In the genomic region with DNA sequence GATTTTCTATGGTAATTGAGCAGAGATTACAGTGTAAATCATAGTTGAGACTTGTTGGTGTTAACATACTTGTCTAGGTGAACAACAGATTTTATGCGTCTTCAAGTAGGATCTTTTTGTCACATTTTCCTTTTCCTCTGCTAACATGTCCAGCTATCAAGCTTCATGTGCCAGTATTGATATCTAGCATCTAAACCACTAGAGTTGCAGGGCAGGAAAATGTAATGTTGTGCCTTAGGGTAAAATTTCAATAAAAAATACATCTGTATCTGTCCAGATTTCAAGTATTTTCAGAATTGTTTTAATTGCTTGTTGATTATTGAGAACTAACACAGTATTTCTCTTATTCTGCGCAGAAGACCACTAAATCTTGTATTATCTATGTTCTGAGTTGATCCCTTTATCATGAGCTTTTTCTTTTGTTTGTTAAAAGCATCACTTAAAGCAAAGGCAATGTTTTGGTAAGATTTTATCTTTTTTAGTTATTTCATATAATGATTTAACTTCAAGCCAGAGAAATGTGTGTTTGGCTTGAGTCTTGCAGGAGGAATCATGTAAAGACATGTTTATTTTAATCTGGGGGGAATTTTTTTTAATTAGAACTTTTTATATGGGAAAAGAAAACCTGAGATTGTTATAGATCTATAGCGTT, we compare ENCODE assay signal across 33 cellular contexts. TPM values are rescaled to one million over a fixed set of nuclear protein-coding genes. Genes with fewer than 3 reads are reported as not detected.
"Had no signal": no experiment of that assay in that cellular context is flagged by ENCODE, and none has a peak within 500 bp of the region (broad histone marks: within the 10 kb centered on the region; RNA-seq: fewer than 3 reads in every experiment).

No MANE protein-coding gene starts in this region.

- H3K4me3 Mint-ChIP-seq: activated CD4-positive, alpha-beta memory T cell treated with anti-CD3 and anti-CD28 coated beads for 36 hours; activated CD4-positive, alpha-beta T cell treated with anti-CD3 and anti-CD28 coated beads for 36 hours; activated CD4-positive, alpha-beta T cell treated with anti-CD3 and anti-CD28 coated beads, Interleukin-2, amount 10 ng/mL, durations not matched to agents 24 days and 14 days; activated CD8-positive, alpha-beta memory T cell treated with anti-CD3 and anti-CD28 coated beads, Interleukin-2, amount 10 ng/mL, durations not matched to agents 7 days and 5 days; activated CD8-positive, alpha-beta T cell treated with anti-CD3 and anti-CD28 coated beads, Interleukin-2, amount 10 ng/mL, durations not matched to agents 7 days and 5 days; activated naive CD4-positive, alpha-beta T cell treated with anti-CD3 and anti-CD28 coated beads for 36 hours; activated naive CD4-positive, alpha-beta T cell treated with anti-CD3 and anti-CD28 coated beads, Interleukin-2, amount 50 U/mL, for 24 hours; activated naive CD8-positive, alpha-beta T cell treated with anti-CD3 and anti-CD28 coated beads for 36 hours; activated naive CD8-positive, alpha-beta T cell treated with anti-CD3 and anti-CD28 coated beads, Interleukin-2, amount 50 U/mL, for 24 hours; activated T-helper 1 cell treated with anti-CD3 and anti-CD28 coated beads, Interleukin-12 subunit alpha, Interleukin-12 subunit beta, Interleukin-2, Interleukin-4 antibody, amounts not matched to agents 30 ng/mL and 10 ng/mL and 1 ng/mL, durations not matched to agents 14 hours and 24 hours and 36 hours; effector memory CD8-positive, alpha-beta T cell had no signal

- H3K36me3 ChIP-seq: adrenal gland, ascending aorta, brain microvascular endothelial cell, esophagus muscularis mucosa, gastrocnemius medialis had no signal

- H3K27ac ChIP-seq: adrenal gland, ascending aorta, brain microvascular endothelial cell, esophagus muscularis mucosa, foreskin keratinocyte, gastrocnemius medialis had no signal

- FAIRE-seq: colon had no signal

- H3K4me3 ChIP-seq: adrenal gland, ascending aorta, esophagus muscularis mucosa, gastrocnemius medialis had no signal

- H3K36me3 Mint-ChIP-seq: activated CD4-positive, alpha-beta memory T cell treated with anti-CD3 and anti-CD28 coated beads for 36 hours; activated CD8-positive, alpha-beta memory T cell treated with anti-CD3 and anti-CD28 coated beads, Interleukin-2, amount 10 ng/mL, durations not matched to agents 7 days and 5 days; activated naive CD4-positive, alpha-beta T cell treated with anti-CD3 and anti-CD28 coated beads, Interleukin-2, amount 50 U/mL, for 24 hours; activated naive CD8-positive, alpha-beta T cell treated with anti-CD3 and anti-CD28 coated beads for 36 hours had no signal

- H3K27ac Mint-ChIP-seq: activated CD4-positive, alpha-beta memory T cell treated with anti-CD3 and anti-CD28 coated beads for 36 hours; activated CD4-positive, alpha-beta T cell treated with anti-CD3 and anti-CD28 coated beads for 36 hours; activated CD4-positive, alpha-beta T cell treated with anti-CD3 and anti-CD28 coated beads, Interleukin-2, amount 10 ng/mL, durations not matched to agents 24 days and 14 days; activated CD8-positive, alpha-beta memory T cell treated with anti-CD3 and anti-CD28 coated beads, Interleukin-2, amount 10 ng/mL, durations not matched to agents 7 days and 5 days; activated CD8-positive, alpha-beta T cell treated with anti-CD3 and anti-CD28 coated beads, Interleukin-2, amount 10 ng/mL, durations not matched to agents 7 days and 5 days; activated naive CD4-positive, alpha-beta T cell treated with anti-CD3 and anti-CD28 coated beads for 36 hours; activated naive CD4-positive, alpha-beta T cell treated with anti-CD3 and anti-CD28 coated beads, Interleukin-2, amount 50 U/mL, for 24 hours; activated naive CD8-positive, alpha-beta T cell treated with anti-CD3 and anti-CD28 coated beads for 36 hours; activated naive CD8-positive, alpha-beta T cell treated with anti-CD3 and anti-CD28 coated beads, Interleukin-2, amount 50 U/mL, for 24 hours; activated T-helper 1 cell treated with anti-CD3 and anti-CD28 coated beads, Interleukin-12 subunit alpha, Interleukin-12 subunit beta, Interleukin-2, Interleukin-4 antibody, amounts not matched to agents 30 ng/mL and 10 ng/mL and 1 ng/mL, durations not matched to agents 14 hours and 24 hours and 36 hours; activated T-helper 2 cell treated with anti-CD3 and anti-CD28 coated beads, Interferon-gamma antibody, Interleukin-2, Interleukin-4, amounts not matched to agents 10 μg/mL and 5 μg/mL and 100 μg/mL, durations not matched to agents 14 hours and 24 hours and 36 hours; effector memory CD8-positive, alpha-beta T cell had no signal

- H3K27me3 Mint-ChIP-seq: activated CD4-positive, alpha-beta T cell treated with anti-CD3 and anti-CD28 coated beads, Interleukin-2, amount 10 ng/mL, durations not matched to agents 24 days and 14 days; activated naive CD8-positive, alpha-beta T cell treated with anti-CD3 and anti-CD28 coated beads, Interleukin-2, amount 50 U/mL, for 24 hours had no signal

- H3K4me1 ChIP-seq: adrenal gland, ascending aorta, foreskin keratinocyte had no signal

- H3K4me1 Mint-ChIP-seq: activated CD4-positive, alpha-beta T cell treated with anti-CD3 and anti-CD28 coated beads for 36 hours; activated CD4-positive, alpha-beta T cell treated with anti-CD3 and anti-CD28 coated beads, Interleukin-2, amount 10 ng/mL, durations not matched to agents 24 days and 14 days; activated naive CD4-positive, alpha-beta T cell treated with anti-CD3 and anti-CD28 coated beads, Interleukin-2, amount 50 U/mL, for 24 hours; activated naive CD8-positive, alpha-beta T cell treated with anti-CD3 and anti-CD28 coated beads for 36 hours; activated naive CD8-positive, alpha-beta T cell treated with anti-CD3 and anti-CD28 coated beads, Interleukin-2, amount 50 U/mL, for 24 hours had no signal

- DNase-seq: activated CD4-positive, alpha-beta memory T cell treated with anti-CD3 and anti-CD28 coated beads for 36 hours; activated CD4-positive, alpha-beta T cell treated with anti-CD3 and anti-CD28 coated beads for 36 hours; activated CD4-positive, alpha-beta T cell treated with anti-CD3 and anti-CD28 coated beads, Interleukin-2, amount 10 ng/mL, durations not matched to agents 24 days and 14 days; activated CD4-positive, CD25-positive, alpha-beta regulatory T cell; activated CD4-positive, CD25-positive, alpha-beta regulatory T cell treated with anti-CD3 and anti-CD28 coated beads, Interleukin-2, amount 50 U/mL, for 72 hours; activated CD8-positive, alpha-beta memory T cell treated with anti-CD3 and anti-CD28 coated beads, Interleukin-2, amount 10 ng/mL, durations not matched to agents 7 days and 5 days; activated CD8-positive, alpha-beta memory T cell treated with anti-CD3 and anti-CD28 coated beads, Interleukin-2, amount 50 U/mL, for 4 hours; activated CD8-positive, alpha-beta T cell treated with anti-CD3 and anti-CD28 coated beads, Interleukin-2, amount 10 ng/mL, durations not matched to agents 7 days and 5 days; activated effector memory CD4-positive, alpha-beta T cell treated with anti-CD3 and anti-CD28 coated beads, Interleukin-2, amount 50 U/mL, for 16 hours; activated naive CD4-positive, alpha-beta T cell treated with anti-CD3 and anti-CD28 coated beads for 36 hours; activated naive CD8-positive, alpha-beta T cell treated with anti-CD3 and anti-CD28 coated beads for 36 hours; activated naive CD8-positive, alpha-beta T cell treated with anti-CD3 and anti-CD28 coated beads, Interleukin-2, amount 50 U/mL, for 24 hours; activated T-cell treated with anti-CD3 and anti-CD28 coated beads, Interleukin-2, amount 50 U/mL, for 1 hour; activated T-cell treated with anti-CD3 and anti-CD28 coated beads, Interleukin-2, amount 50 U/mL, for 48 hours; adrenal gland; brain microvascular endothelial cell; caudate nucleus; cortex of kidney; dermis blood vessel endothelial cell; effector CD4-positive, alpha-beta T cell; effector memory CD8-positive, alpha-beta T cell; erythroblast; foreskin keratinocyte; gastrocnemius medialis; glutamatergic neuron had no signal

- H3K27me3 ChIP-seq: adrenal gland, ascending aorta, brain microvascular endothelial cell, esophagus muscularis mucosa, foreskin keratinocyte, gastrocnemius medialis had no signal

- H3K9me3 Mint-ChIP-seq: activated CD4-positive, alpha-beta memory T cell treated with anti-CD3 and anti-CD28 coated beads for 36 hours; activated CD4-positive, alpha-beta T cell treated with anti-CD3 and anti-CD28 coated beads, Interleukin-2, amount 10 ng/mL, durations not matched to agents 24 days and 14 days; activated naive CD4-positive, alpha-beta T cell treated with anti-CD3 and anti-CD28 coated beads, Interleukin-2, amount 50 U/mL, for 24 hours; activated naive CD8-positive, alpha-beta T cell treated with anti-CD3 and anti-CD28 coated beads for 36 hours; activated T-helper 1 cell treated with anti-CD3 and anti-CD28 coated beads, Interleukin-12 subunit alpha, Interleukin-12 subunit beta, Interleukin-2, Interleukin-4 antibody, amounts not matched to agents 30 ng/mL and 10 ng/mL and 1 ng/mL, durations not matched to agents 14 hours and 24 hours and 36 hours; activated T-helper 2 cell treated with anti-CD3 and anti-CD28 coated beads, Interferon-gamma antibody, Interleukin-2, Interleukin-4, amounts not matched to agents 10 μg/mL and 5 μg/mL and 100 μg/mL, durations not matched to agents 14 hours and 24 hours and 36 hours; effector memory CD8-positive, alpha-beta T cell had no signal

- H3K9me3 ChIP-seq: adrenal gland, esophagus muscularis mucosa, gastrocnemius medialis had no signal

RNA-seq across cellular contexts. Expression of a gene that starts 16.5 kb away (rescaled TPM):
- total RNA-seq: activated CD4-positive, alpha-beta memory T cell treated with anti-CD3 and anti-CD28 coated beads for 36 hours; activated CD4-positive, alpha-beta T cell treated with anti-CD3 and anti-CD28 coated beads for 36 hours; activated CD4-positive, alpha-beta T cell treated with anti-CD3 and anti-CD28 coated beads, Interleukin-2, amount 10 ng/mL, durations not matched to agents 24 days and 14 days; activated CD8-positive, alpha-beta memory T cell treated with anti-CD3 and anti-CD28 coated beads for 36 hours; activated CD8-positive, alpha-beta T cell treated with anti-CD3 and anti-CD28 coated beads, Interleukin-2, amount 10 ng/mL, durations not matched to agents 7 days and 5 days; activated naive CD4-positive, alpha-beta T cell treated with anti-CD3 and anti-CD28 coated beads for 36 hours; T-helper 1 cell treated with Interleukin-12 subunit alpha and Interleukin-12 subunit beta and Interleukin-4 antibody, amounts not matched to agents 30 ng/mL and 1 ng/mL, for 36 hours had no signal
